ENCODE assay signal across 1 cellular context in genomic region chr1:16032388-16033100, GRCh38.
TF ChIP-seq lines count a peak whose summit lies in the region.

No MANE protein-coding gene starts in this region.

TF ChIP-seq in K562, 482 proteins besides CTCF, POLR2A, EP300 and RAD21 (continued from another document and continues in another):
- TF ChIP-seq, protein P1, sequence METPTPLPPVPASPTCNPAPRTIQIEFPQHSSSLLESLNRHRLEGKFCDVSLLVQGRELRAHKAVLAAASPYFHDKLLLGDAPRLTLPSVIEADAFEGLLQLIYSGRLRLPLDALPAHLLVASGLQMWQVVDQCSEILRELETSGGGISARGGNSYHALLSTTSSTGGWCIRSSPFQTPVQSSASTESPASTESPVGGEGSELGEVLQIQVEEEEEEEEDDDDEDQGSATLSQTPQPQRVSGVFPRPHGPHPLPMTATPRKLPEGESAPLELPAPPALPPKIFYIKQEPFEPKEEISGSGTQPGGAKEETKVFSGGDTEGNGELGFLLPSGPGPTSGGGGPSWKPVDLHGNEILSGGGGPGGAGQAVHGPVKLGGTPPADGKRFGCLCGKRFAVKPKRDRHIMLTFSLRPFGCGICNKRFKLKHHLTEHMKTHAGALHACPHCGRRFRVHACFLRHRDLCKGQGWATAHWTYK (CRISPR knock-in tag; IDR thresholded peaks at IDR 0.05): no peak
- TF ChIP-seq NFE2 (IDR thresholded peaks at IDR 0.05; ENCODE audit: low read depth) (no peak), SMARCA5 (IDR thresholded peaks at IDR 0.05) (no peak), LCOR (CRISPR knock-in tag; IDR thresholded peaks at IDR 0.05) (peak; percentile 50; the same call in 1 of the 2 replicates), KLF10 (CRISPR knock-in tag; IDR thresholded peaks at IDR 0.05) (no peak), NR2C1 (IDR thresholded peaks at IDR 0.05) (no peak), NR2C1 (tag; IDR thresholded peaks at IDR 0.05) (no peak), HNRNPK (IDR thresholded peaks at IDR 0.05; ENCODE audit: low read depth, low read length, poor library complexity, severe bottlenecking) (no peak), NFXL1 (CRISPR knock-in tag; IDR thresholded peaks at IDR 0.05) (no peak), PHF20 (IDR thresholded peaks at IDR 0.05; ENCODE audit: partially characterized antibody) (no peak), GTF2B (IDR thresholded peaks at IDR 0.05; ENCODE audit: extremely low read depth, insufficient read length) (no peak), POLR2AphosphoS2 (IDR thresholded peaks at IDR 0.05; ENCODE audit: low read length) (no peak), ZNF668 (CRISPR knock-in tag; IDR thresholded peaks at IDR 0.05) (no peak), CC2D1A (IDR thresholded peaks at IDR 0.05) (peak; percentile 94), SFPQ (IDR thresholded peaks at IDR 0.05; ENCODE audit: low read depth, low read length) (no peak), CTBP1 (IDR thresholded peaks at IDR 0.05; ENCODE audit: borderline replicate concordance) (peak; percentile 97), KDM4B (IDR thresholded peaks at IDR 0.05; ENCODE audit: borderline replicate concordance in 2 of 2, low read depth in 1 of 2) (no peak; a peak in 1 of 4 replicates), NCOA4 (IDR thresholded peaks at IDR 0.05; ENCODE audit: partially characterized antibody) (no peak), ZFP36 (IDR thresholded peaks at IDR 0.05; ENCODE audit: low read depth, low read length, partially characterized antibody) (no peak), ZNF263 (CRISPR knock-in tag; IDR thresholded peaks at IDR 0.05; ENCODE audit: borderline replicate concordance) (no peak), POLR2H (tag; IDR thresholded peaks at IDR 0.05; ENCODE audit: low read depth) (no peak), HMG20A (CRISPR knock-in tag; conservative IDR thresholded peaks at IDR 0.05) (no peak), KAT2B (IDR thresholded peaks at IDR 0.05; ENCODE audit: low read depth, low read length) (no peak), KHSRP (IDR thresholded peaks at IDR 0.05) (no peak), ZNF324 (CRISPR knock-in tag; IDR thresholded peaks at IDR 0.05) (no peak), SIN3A (IDR thresholded peaks at IDR 0.05; ENCODE audit: borderline replicate concordance in 2 of 2, control insufficient read depth in 1 of 2, low read depth in 2 of 2, low read length in 2 of 2) (no peak), RBM17 (IDR thresholded peaks at IDR 0.05; ENCODE audit: borderline replicate concordance, low read depth, low read length) (no peak), ZNF644 (tag; IDR thresholded peaks at IDR 0.05; ENCODE audit: low read depth) (no peak), HDAC2 (IDR thresholded peaks at IDR 0.05) (0 out of 2 replicates have a peak, but pooled peaks have one; percentile 34), VEZF1 (CRISPR knock-in tag; IDR thresholded peaks at IDR 0.05) (peak; percentile 78), ZNF699 (CRISPR knock-in tag; IDR thresholded peaks at IDR 0.05; ENCODE audit: insufficient replicate concordance) (no peak), TGIF2 (CRISPR knock-in tag; IDR thresholded peaks at IDR 0.05) (no peak), RNF2 (IDR thresholded peaks at IDR 0.05) (no peak), FOXM1 (IDR thresholded peaks at IDR 0.05; ENCODE audit: low read depth) (no peak), FOXM1 (CRISPR knock-in tag; IDR thresholded peaks at IDR 0.05; ENCODE audit: low read depth) (no peak), BACH1 (tag; IDR thresholded peaks at IDR 0.05) (no peak), TCF15 (CRISPR knock-in tag; IDR thresholded peaks at IDR 0.05) (no peak), SRF (CRISPR knock-in tag; IDR thresholded peaks at IDR 0.05) (peak in 1 of 2 experiments; percentile 81; a peak in 1 of 4 replicates), ZNF41 (CRISPR knock-in tag; conservative IDR thresholded peaks at IDR 0.05) (no peak), SMAD2 (IDR thresholded peaks at IDR 0.05; ENCODE audit: low read depth, low read length) (no peak), JUNB (CRISPR knock-in tag; conservative IDR thresholded peaks at IDR 0.05) (no peak), GTF2F1 (IDR thresholded peaks at IDR 0.05; ENCODE audit: low read depth, low read length) (no peak), ZNF444 (CRISPR knock-in tag; IDR thresholded peaks at IDR 0.05) (no peak), KAT7 (CRISPR knock-in tag; IDR thresholded peaks at IDR 0.05; ENCODE audit: borderline replicate concordance) (no peak), ZNF511 (CRISPR knock-in tag; IDR thresholded peaks at IDR 0.05) (0 out of 2 replicates have a peak, but pooled peaks have one; percentile 55)
- TF ChIP-seq, protein P2, sequence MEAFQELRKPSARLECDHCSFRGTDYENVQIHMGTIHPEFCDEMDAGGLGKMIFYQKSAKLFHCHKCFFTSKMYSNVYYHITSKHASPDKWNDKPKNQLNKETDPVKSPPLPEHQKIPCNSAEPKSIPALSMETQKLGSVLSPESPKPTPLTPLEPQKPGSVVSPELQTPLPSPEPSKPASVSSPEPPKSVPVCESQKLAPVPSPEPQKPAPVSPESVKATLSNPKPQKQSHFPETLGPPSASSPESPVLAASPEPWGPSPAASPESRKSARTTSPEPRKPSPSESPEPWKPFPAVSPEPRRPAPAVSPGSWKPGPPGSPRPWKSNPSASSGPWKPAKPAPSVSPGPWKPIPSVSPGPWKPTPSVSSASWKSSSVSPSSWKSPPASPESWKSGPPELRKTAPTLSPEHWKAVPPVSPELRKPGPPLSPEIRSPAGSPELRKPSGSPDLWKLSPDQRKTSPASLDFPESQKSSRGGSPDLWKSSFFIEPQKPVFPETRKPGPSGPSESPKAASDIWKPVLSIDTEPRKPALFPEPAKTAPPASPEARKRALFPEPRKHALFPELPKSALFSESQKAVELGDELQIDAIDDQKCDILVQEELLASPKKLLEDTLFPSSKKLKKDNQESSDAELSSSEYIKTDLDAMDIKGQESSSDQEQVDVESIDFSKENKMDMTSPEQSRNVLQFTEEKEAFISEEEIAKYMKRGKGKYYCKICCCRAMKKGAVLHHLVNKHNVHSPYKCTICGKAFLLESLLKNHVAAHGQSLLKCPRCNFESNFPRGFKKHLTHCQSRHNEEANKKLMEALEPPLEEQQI (IDR thresholded peaks at IDR 0.05): no peak
- TF ChIP-seq, protein P3, sequence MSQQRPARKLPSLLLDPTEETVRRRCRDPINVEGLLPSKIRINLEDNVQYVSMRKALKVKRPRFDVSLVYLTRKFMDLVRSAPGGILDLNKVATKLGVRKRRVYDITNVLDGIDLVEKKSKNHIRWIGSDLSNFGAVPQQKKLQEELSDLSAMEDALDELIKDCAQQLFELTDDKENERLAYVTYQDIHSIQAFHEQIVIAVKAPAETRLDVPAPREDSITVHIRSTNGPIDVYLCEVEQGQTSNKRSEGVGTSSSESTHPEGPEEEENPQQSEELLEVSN (IDR thresholded peaks at IDR 0.05; ENCODE audit: borderline replicate concordance in 1 of 2, extremely low read depth in 1 of 2, insufficient read depth in 1 of 2, insufficient read length in 1 of 2, low read depth in 1 of 2, low read length in 1 of 2, poor library complexity in 1 of 2, severe bottlenecking in 1 of 2): no peak
- TF ChIP-seq, protein P4, sequence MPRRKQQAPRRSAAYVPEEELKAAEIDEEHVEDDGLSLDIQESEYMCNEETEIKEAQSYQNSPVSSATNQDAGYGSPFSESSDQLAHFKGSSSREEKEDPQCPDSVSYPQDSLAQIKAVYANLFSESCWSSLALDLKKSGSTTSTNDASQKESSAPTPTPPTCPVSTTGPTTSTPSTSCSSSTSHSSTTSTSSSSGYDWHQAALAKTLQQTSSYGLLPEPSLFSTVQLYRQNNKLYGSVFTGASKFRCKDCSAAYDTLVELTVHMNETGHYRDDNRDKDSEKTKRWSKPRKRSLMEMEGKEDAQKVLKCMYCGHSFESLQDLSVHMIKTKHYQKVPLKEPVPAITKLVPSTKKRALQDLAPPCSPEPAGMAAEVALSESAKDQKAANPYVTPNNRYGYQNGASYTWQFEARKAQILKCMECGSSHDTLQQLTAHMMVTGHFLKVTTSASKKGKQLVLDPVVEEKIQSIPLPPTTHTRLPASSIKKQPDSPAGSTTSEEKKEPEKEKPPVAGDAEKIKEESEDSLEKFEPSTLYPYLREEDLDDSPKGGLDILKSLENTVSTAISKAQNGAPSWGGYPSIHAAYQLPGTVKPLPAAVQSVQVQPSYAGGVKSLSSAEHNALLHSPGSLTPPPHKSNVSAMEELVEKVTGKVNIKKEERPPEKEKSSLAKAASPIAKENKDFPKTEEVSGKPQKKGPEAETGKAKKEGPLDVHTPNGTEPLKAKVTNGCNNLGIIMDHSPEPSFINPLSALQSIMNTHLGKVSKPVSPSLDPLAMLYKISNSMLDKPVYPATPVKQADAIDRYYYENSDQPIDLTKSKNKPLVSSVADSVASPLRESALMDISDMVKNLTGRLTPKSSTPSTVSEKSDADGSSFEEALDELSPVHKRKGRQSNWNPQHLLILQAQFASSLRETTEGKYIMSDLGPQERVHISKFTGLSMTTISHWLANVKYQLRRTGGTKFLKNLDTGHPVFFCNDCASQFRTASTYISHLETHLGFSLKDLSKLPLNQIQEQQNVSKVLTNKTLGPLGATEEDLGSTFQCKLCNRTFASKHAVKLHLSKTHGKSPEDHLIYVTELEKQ (CRISPR knock-in tag; IDR thresholded peaks at IDR 0.05): no peak
- TF ChIP-seq, protein P5, sequence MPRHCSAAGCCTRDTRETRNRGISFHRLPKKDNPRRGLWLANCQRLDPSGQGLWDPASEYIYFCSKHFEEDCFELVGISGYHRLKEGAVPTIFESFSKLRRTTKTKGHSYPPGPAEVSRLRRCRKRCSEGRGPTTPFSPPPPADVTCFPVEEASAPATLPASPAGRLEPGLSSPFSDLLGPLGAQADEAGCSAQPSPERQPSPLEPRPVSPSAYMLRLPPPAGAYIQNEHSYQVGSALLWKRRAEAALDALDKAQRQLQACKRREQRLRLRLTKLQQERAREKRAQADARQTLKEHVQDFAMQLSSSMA (CRISPR knock-in tag; IDR thresholded peaks at IDR 0.05): no peak
- TF ChIP-seq, protein P6, sequence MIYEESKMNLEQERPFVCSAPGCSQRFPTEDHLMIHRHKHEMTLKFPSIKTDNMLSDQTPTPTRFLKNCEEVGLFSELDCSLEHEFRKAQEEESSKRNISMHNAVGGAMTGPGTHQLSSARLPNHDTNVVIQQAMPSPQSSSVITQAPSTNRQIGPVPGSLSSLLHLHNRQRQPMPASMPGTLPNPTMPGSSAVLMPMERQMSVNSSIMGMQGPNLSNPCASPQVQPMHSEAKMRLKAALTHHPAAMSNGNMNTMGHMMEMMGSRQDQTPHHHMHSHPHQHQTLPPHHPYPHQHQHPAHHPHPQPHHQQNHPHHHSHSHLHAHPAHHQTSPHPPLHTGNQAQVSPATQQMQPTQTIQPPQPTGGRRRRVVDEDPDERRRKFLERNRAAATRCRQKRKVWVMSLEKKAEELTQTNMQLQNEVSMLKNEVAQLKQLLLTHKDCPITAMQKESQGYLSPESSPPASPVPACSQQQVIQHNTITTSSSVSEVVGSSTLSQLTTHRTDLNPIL (CRISPR knock-in tag; IDR thresholded peaks at IDR 0.05): no peak
- TF ChIP-seq, protein P7, sequence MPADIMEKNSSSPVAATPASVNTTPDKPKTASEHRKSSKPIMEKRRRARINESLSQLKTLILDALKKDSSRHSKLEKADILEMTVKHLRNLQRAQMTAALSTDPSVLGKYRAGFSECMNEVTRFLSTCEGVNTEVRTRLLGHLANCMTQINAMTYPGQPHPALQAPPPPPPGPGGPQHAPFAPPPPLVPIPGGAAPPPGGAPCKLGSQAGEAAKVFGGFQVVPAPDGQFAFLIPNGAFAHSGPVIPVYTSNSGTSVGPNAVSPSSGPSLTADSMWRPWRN (IDR thresholded peaks at IDR 0.05; ENCODE audit: low read depth): no peak
- TF ChIP-seq, protein P8, sequence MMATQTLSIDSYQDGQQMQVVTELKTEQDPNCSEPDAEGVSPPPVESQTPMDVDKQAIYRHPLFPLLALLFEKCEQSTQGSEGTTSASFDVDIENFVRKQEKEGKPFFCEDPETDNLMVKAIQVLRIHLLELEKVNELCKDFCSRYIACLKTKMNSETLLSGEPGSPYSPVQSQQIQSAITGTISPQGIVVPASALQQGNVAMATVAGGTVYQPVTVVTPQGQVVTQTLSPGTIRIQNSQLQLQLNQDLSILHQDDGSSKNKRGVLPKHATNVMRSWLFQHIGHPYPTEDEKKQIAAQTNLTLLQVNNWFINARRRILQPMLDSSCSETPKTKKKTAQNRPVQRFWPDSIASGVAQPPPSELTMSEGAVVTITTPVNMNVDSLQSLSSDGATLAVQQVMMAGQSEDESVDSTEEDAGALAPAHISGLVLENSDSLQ (IDR thresholded peaks at IDR 0.05): peak; percentile 64
